ENCODE assay signal across 20 cellular contexts in the genomic region with DNA sequence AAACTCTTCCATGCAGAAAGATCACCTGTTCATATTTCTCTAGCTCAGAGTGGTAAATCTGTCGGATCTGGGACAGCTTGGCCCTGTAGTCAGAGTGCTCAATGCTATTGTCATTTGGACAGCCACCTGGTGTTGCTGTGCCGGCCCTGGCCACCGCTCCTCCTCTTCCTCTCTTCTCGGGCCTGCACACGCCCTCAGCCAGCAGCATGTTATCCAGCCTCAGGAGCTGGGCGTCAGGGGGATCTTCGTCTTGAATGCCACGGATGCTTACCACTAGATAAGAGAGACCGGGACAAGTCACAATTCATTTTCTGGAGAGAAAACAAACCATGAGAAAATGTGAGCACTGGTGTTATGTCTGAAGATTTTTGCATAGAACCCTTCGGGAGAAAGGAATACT. TPM values are rescaled to one million over a fixed set of nuclear protein-coding genes. Genes with fewer than 3 reads are reported as not detected.
DNase-seq lines count a peak whose midpoint lies in the region; ATAC-seq, FAIRE-seq and TF ChIP-seq lines count a peak whose summit lies in the region.
"Had no signal": no experiment of that assay in that cellular context is flagged by ENCODE, and none has a peak within 500 bp of the region (broad histone marks: within the 10 kb centered on the region; RNA-seq: fewer than 3 reads in every experiment).

No MANE protein-coding gene starts in this region.

- H3K4me3 ChIP-seq in HepG2 (replicated peaks in 1 of 3; ENCODE audit: insufficient read depth in 1 of 3, low read depth in 2 of 3, low read length in 3 of 3) = no peak overlapping the region
- H3K4me3 ChIP-seq in right lobe of liver = no peak overlapping the region
- H3K4me3 ChIP-seq in aorta (ENCODE audit: low read length in 2 of 2) = no peak overlapping the region
- H3K4me3 ChIP-seq: A549, BLaER1, GM23248, Peyer's patch had no signal

- no peaks in the 10 kb centered on the region for H3K27me3 Mint-ChIP-seq in central memory CD8-positive, alpha-beta T cell

- peak; percentile 34; the same call in 1 of the 3 replicates for ATAC-seq in HepG2
- ATAC-seq in right lobe of liver = no peak
- no peak for ATAC-seq in central memory CD8-positive, alpha-beta T cell (replicated peaks; ENCODE audit: extremely low read depth, poor library complexity, severe bottlenecking)
- ATAC-seq in aorta (ENCODE audit: low FRiP score) = no peak
- no peak for ATAC-seq in HG03175 (IDR thresholded peaks at IDR 0.05; ENCODE audit: unreplicated experiment)
- ATAC-seq: A549; CD8-positive, alpha-beta T cell; HCT116 had no signal

- CTCF ChIA-PET in HepG2 (lab: Yijun Ruan, JAX; ENCODE audit: low intra/inter-chr PET ratio, low total read pairs) = no interaction called here

- H3K9me3 Mint-ChIP-seq in central memory CD8-positive, alpha-beta T cell = no peaks in the 10 kb centered on the region
- H3K9me3 Mint-ChIP-seq: CD8-positive, alpha-beta T cell had no signal

- WGBS in HepG2 (ENCODE audit: low lambda C conversion rate) = 19% methylated on average over 8 of the region's 10 CpGs
- 34% methylated on average over 3 of the region's 10 CpGs for WGBS in right lobe of liver (ENCODE audit: insufficient coverage, low coverage, low lambda C conversion rate, missing lambda C conversion rate)
- WGBS in aorta, 2 donors = 84 to 86% methylated on average over 10 of the region's 10 CpGs

- no peak for TF ChIP-seq RAD21 in HepG2 (CRISPR knock-in tag; IDR thresholded peaks at IDR 0.05)

- POLR2A ChIA-PET in HepG2 (lab: Yijun Ruan, JAX) = no interaction called here

- TF ChIP-seq EP300 in HepG2 (IDR thresholded peaks at IDR 0.05; ENCODE audit: low read depth in 2 of 2, low read length in 2 of 2) (no peak), HepG2 (CRISPR knock-in tag; IDR thresholded peaks at IDR 0.05; ENCODE audit: borderline replicate concordance) (no peak)

- no peaks in the 10 kb centered on the region for H3K9me3 ChIP-seq in HepG2 (ENCODE audit: low read length)
- H3K9me3 ChIP-seq in right lobe of liver = no peaks in the 10 kb centered on the region
- no peaks in the 10 kb centered on the region for H3K9me3 ChIP-seq in aorta (ENCODE audit: control insufficient read depth, low read length)
- H3K9me3 ChIP-seq: A549, Peyer's patch had no signal

- FAIRE-seq in HepG2 (lab: Jason Lieb, UNC) = no peak
- FAIRE-seq: A549 had no signal

- TF ChIP-seq CTCF in HepG2 (CRISPR knock-in tag; IDR thresholded peaks at IDR 0.05) = no peak
- TF ChIP-seq CTCF in right lobe of liver (IDR thresholded peaks at IDR 0.05) = no peak

- H3K27me3 ChIP-seq in HepG2 (ENCODE audit: control insufficient read depth in 1 of 2, insufficient read depth in 2 of 2, low read length in 2 of 2) (peaks cover 0 to 3% of the 10 kb centered on the region in 2 experiments; a peak in 2 of 5 replicates), right lobe of liver (no peaks in the 10 kb centered on the region), aorta (ENCODE audit: control insufficient read depth in 1 of 2, insufficient read depth in 2 of 2, low read length in 1 of 2) (no peaks in the 10 kb centered on the region)
- H3K27me3 ChIP-seq: BLaER1, Peyer's patch had no signal

- no peak overlapping the region for H3K9ac ChIP-seq in HepG2 (ENCODE audit: insufficient read depth, low read depth, low read length)
- H3K9ac ChIP-seq: BLaER1, GM23248 had no signal

- DNase-seq in HepG2 (ENCODE audit: low spot score) = no peak
- no peak for DNase-seq in right lobe of liver
- no peak for DNase-seq in central memory CD8-positive, alpha-beta T cell (ENCODE audit: low spot score in 2 of 2)
- no peak for DNase-seq in aorta
- no peak for DNase-seq in stimulated activated CD4-positive, alpha-beta T cell treated with anti-CD3 and anti-CD28 coated beads, Interleukin-12 subunit alpha, Interleukin-12 subunit beta, amount 100 ng/mL, for 4 hours
- DNase-seq: Calu3; CD8-positive, alpha-beta T cell; GF-D8; GM23248; Kasumi-1; NCI-H1092 treated with DMSO at 0.1 percent for 48 hours; NCI-H2081; NCI-H446 treated with DMSO at 0.1 percent for 48 hours; NCI-H69; Peyer's patch; Right ventricle myocardium superior had no signal

- H3K27ac ChIP-seq in HepG2 (ENCODE audit: extremely low read length, insufficient read depth, low read length) (no peak overlapping the region), right lobe of liver (no peak overlapping the region), aorta (ENCODE audit: low read depth in 1 of 2, low read length in 2 of 2) (no peak overlapping the region)
- H3K27ac ChIP-seq: A549, BLaER1, GM23248, Peyer's patch had no signal

- H2AFZ ChIP-seq in HepG2 (ENCODE audit: low read length) = no peak overlapping the region
- H2AFZ ChIP-seq: GM23248 had no signal

- H4K20me1 ChIP-seq in HepG2 (ENCODE audit: insufficient read depth, low read length) = no peaks in the 10 kb centered on the region
- H4K20me1 ChIP-seq: BLaER1 had no signal

- intact Hi-C loops in HepG2 (cut with micrococcal nuclease; ENCODE audit: unreplicated experiment) (no loop called here), right lobe of liver (cut with DNase I) (no loop called here), aorta (cut with DNase I) (no loop called here)

- H3K36me3 ChIP-seq in HepG2 (replicated peaks in 1 of 2; ENCODE audit: control insufficient read depth in 1 of 2, insufficient read depth in 2 of 2, low read length in 2 of 2) (no peaks in the 10 kb centered on the region), right lobe of liver (no peaks in the 10 kb centered on the region), aorta (ENCODE audit: control insufficient read depth in 1 of 2, insufficient read depth in 2 of 2, low read length in 1 of 2) (no peaks in the 10 kb centered on the region)

- H3K4me1 ChIP-seq in HepG2 (ENCODE audit: insufficient read depth, low read length) (peaks cover 10% of the 10 kb centered on the region; the same call in 1 of the 2 replicates), right lobe of liver (no peaks in the 10 kb centered on the region), aorta (ENCODE audit: control insufficient read depth in 1 of 2, insufficient read depth in 2 of 2, low read length in 2 of 2) (no peaks in the 10 kb centered on the region)
- H3K4me1 ChIP-seq: A549, Peyer's patch had no signal

- peak overlapping the region; percentile 37 for H3K27ac Mint-ChIP-seq in central memory CD8-positive, alpha-beta T cell (ENCODE audit: low read depth)
- H3K27ac Mint-ChIP-seq: CD8-positive, alpha-beta T cell had no signal

- H3K79me2 ChIP-seq in HepG2 (ENCODE audit: insufficient read depth, low read length) = no peaks in the 10 kb centered on the region

- H3K36me3 Mint-ChIP-seq in central memory CD8-positive, alpha-beta T cell (ENCODE audit: insufficient read depth) = peaks cover 17% of the 10 kb centered on the region

- TF ChIP-seq POLR2A in HepG2 (IDR thresholded peaks at IDR 0.05; ENCODE audit: insufficient read depth in 1 of 2, low read depth in 2 of 2, low read length in 2 of 2) (no peak), right lobe of liver (IDR thresholded peaks at IDR 0.05) (no peak)

- BruUV-seq in HepG2 (replicated peaks; lab: Mats Ljungman, UMichigan) = no TSS peak

- H3K4me1 Mint-ChIP-seq in central memory CD8-positive, alpha-beta T cell = peaks cover 14% of the 10 kb centered on the region

- no peak overlapping the region for H3K4me2 ChIP-seq in HepG2 (ENCODE audit: low read depth, low read length)
- H3K4me2 ChIP-seq: A549, BLaER1 had no signal

- in situ Hi-C loops in HepG2 (cut with HindIII; ENCODE audit: extremely low pct_ligation_motif_present, low pct_unique_long_range_greater_than_20kb) = loop anchor here (25.0 kb wide), 1 partner anchor 992 kb away; a partner anchor contains a TSS

- H3K4me3 Mint-ChIP-seq in central memory CD8-positive, alpha-beta T cell = no peak overlapping the region
- H3K4me3 Mint-ChIP-seq: CD8-positive, alpha-beta T cell had no signal

RNA-seq across cellular contexts. Expression of a gene that starts 32.5 kb away (rescaled TPM):
- total RNA-seq in HepG2 (2016; rRNA removed; fragmentation: Illumina TruSeq; extraction: Trizol) = 0.09 TPM in 1 of 2 replicates, not detected in the other
- total RNA-seq in HepG2 (2016; cell fraction: cytosol; rRNA removed; fragmentation: Illumina TruSeq; extraction: Trizol; ENCODE audit: low read depth) = not detected in 2 replicates
- 0.15 TPM in 1 of 2 replicates, not detected in the other for total RNA-seq in HepG2 (2016; cell fraction: insoluble cytoplasmic fraction; rRNA removed; fragmentation: Illumina TruSeq; extraction: Trizol)
- total RNA-seq in HepG2 (2016; cell fraction: membrane; rRNA removed; fragmentation: Illumina TruSeq; extraction: Trizol) = not detected in 2 replicates
- total RNA-seq in HepG2 (2016; cell fraction: nucleus; rRNA removed; fragmentation: Illumina TruSeq; extraction: Trizol) = 0.16 and 0.19 TPM in 2 replicates
- 0.18 and 0.37 TPM in 2 replicates for polyA plus RNA-seq in HepG2 (2011; rRNA removed)
- 0.16 and 0.19 TPM in 2 replicates for polyA plus RNA-seq in HepG2 (2011; cell fraction: cytosol; rRNA removed)
- polyA plus RNA-seq in HepG2 (2011; cell fraction: nucleus; rRNA removed) = 0.66 and 0.74 TPM in 2 replicates
- 0.31 and 0.51 TPM in 2 replicates for polyA plus RNA-seq in HepG2 (2012)
- not detected in 2 replicates for polyA plus RNA-seq in HepG2 (2016; cell fraction: cytosol; fragmentation: Illumina TruSeq; extraction: Trizol; ENCODE audit: low read depth)
- polyA plus RNA-seq in HepG2 (2016; cell fraction: insoluble cytoplasmic fraction; fragmentation: Illumina TruSeq; extraction: Trizol; ENCODE audit: low read depth) = 0.05 and 0.12 TPM in 2 replicates
- polyA plus RNA-seq in HepG2 (2016; cell fraction: membrane; fragmentation: Illumina TruSeq; extraction: Trizol; ENCODE audit: low read depth) = not detected in 2 replicates
- polyA plus RNA-seq in HepG2 (2016; cell fraction: nucleus; fragmentation: Illumina TruSeq; extraction: Trizol; ENCODE audit: insufficient read depth, low read depth) = 0.35 and 0.44 TPM in 2 replicates
- 0.20 and 0.30 TPM in 2 replicates for polyA minus RNA-seq in HepG2 (2011; rRNA and poly(A)+ RNA removed; ENCODE audit: low replicate concordance)
- 0.26 and 0.30 TPM in 2 replicates for polyA minus RNA-seq in HepG2 (2011; cell fraction: cytosol; rRNA and poly(A)+ RNA removed)
- polyA minus RNA-seq in HepG2 (2011; cell fraction: nucleus; rRNA and poly(A)+ RNA removed) = 0.26 and 0.37 TPM in 2 replicates
- under 1 TPM in 4 of 6 experiments, not detected in 2; 0.05 to 0.33 (median 0.19) TPM for total RNA-seq in right lobe of liver
- 1 to 10 TPM in 1 of 2 donors, under 1 TPM in 1; 0.36 to 4.2 TPM for total RNA-seq in aorta
- polyA plus RNA-seq in aorta = under 1 TPM in 1 of 2 donors, not detected in 1; 0.13 TPM
- total RNA-seq: Peyer's patch had no signal

RNA-seq across cellular contexts. Expression of a gene that starts 41.9 kb away (rescaled TPM):
- total RNA-seq in HepG2 (2016; rRNA removed; fragmentation: Illumina TruSeq; extraction: Trizol) = 0.32 and 0.89 TPM in 2 replicates
- total RNA-seq in HepG2 (2016; cell fraction: cytosol; rRNA removed; fragmentation: Illumina TruSeq; extraction: Trizol; ENCODE audit: low read depth) = 0.30 and 0.44 TPM in 2 replicates
- 0.19 and 0.69 TPM in 2 replicates for total RNA-seq in HepG2 (2016; cell fraction: insoluble cytoplasmic fraction; rRNA removed; fragmentation: Illumina TruSeq; extraction: Trizol)
- 0.28 and 0.41 TPM in 2 replicates for total RNA-seq in HepG2 (2016; cell fraction: membrane; rRNA removed; fragmentation: Illumina TruSeq; extraction: Trizol)
- 1.1 and 1.4 TPM in 2 replicates for total RNA-seq in HepG2 (2016; cell fraction: nucleus; rRNA removed; fragmentation: Illumina TruSeq; extraction: Trizol)
- 4.0 TPM in 2 replicates for polyA plus RNA-seq in HepG2 (2011; rRNA removed)
- 0.47 and 1.4 TPM in 2 replicates for polyA plus RNA-seq in HepG2 (2011; cell fraction: cytosol; rRNA removed)
- polyA plus RNA-seq in HepG2 (2011; cell fraction: nucleus; rRNA removed) = 61.3 and 67.2 TPM in 2 replicates
- 5.6 and 8.4 TPM in 2 replicates for polyA plus RNA-seq in HepG2 (2012)
- polyA plus RNA-seq in HepG2 (2016; cell fraction: cytosol; fragmentation: Illumina TruSeq; extraction: Trizol; ENCODE audit: low read depth) = 0.37 TPM in 1 of 2 replicates, not detected in the other
- 0.09 TPM in 1 of 2 replicates, not detected in the other for polyA plus RNA-seq in HepG2 (2016; cell fraction: insoluble cytoplasmic fraction; fragmentation: Illumina TruSeq; extraction: Trizol; ENCODE audit: low read depth)
- not detected in 2 replicates for polyA plus RNA-seq in HepG2 (2016; cell fraction: membrane; fragmentation: Illumina TruSeq; extraction: Trizol; ENCODE audit: low read depth)
- polyA plus RNA-seq in HepG2 (2016; cell fraction: nucleus; fragmentation: Illumina TruSeq; extraction: Trizol; ENCODE audit: insufficient read depth, low read depth) = 9.8 and 10.6 TPM in 2 replicates
- 0.86 and 2.2 TPM in 2 replicates for polyA minus RNA-seq in HepG2 (2011; rRNA and poly(A)+ RNA removed; ENCODE audit: low replicate concordance)
- polyA minus RNA-seq in HepG2 (2011; cell fraction: cytosol; rRNA and poly(A)+ RNA removed) = 0.49 TPM in 1 of 2 replicates, not detected in the other
- 5.0 and 5.3 TPM in 2 replicates for polyA minus RNA-seq in HepG2 (2011; cell fraction: nucleus; rRNA and poly(A)+ RNA removed)
- 1 to 10 TPM in 4 of 6 experiments, under 1 TPM in 2; 0.31 to 4.2 (median 1.8) TPM for total RNA-seq in right lobe of liver
- total RNA-seq in aorta = 1 to 10 TPM; 3.8 to 7.2 TPM
- 10 to 100 TPM in 1 of 2 donors, under 1 TPM in 1; 0.75 to 60.1 TPM for polyA plus RNA-seq in aorta
- total RNA-seq: GM23248 had no signal

RNA-seq across cellular contexts. Expression of a gene that starts 47.9 kb away (rescaled TPM):
- total RNA-seq in HepG2 (2016; rRNA removed; fragmentation: Illumina TruSeq; extraction: Trizol) (not detected in 2 replicates), right lobe of liver (under 1 TPM in 1 of 6 experiments, not detected in 5; 0.87 TPM), aorta (1 to 10 TPM in 1 of 2 donors, under 1 TPM in 1; 0.65 to 1.4 TPM)
- total RNA-seq in HepG2 (2016; cell fraction: cytosol; rRNA removed; fragmentation: Illumina TruSeq; extraction: Trizol; ENCODE audit: low read depth) = not detected in 2 replicates
- total RNA-seq in HepG2 (2016; cell fraction: insoluble cytoplasmic fraction; rRNA removed; fragmentation: Illumina TruSeq; extraction: Trizol) = not detected in 2 replicates
- not detected in 2 replicates for total RNA-seq in HepG2 (2016; cell fraction: membrane; rRNA removed; fragmentation: Illumina TruSeq; extraction: Trizol)
- total RNA-seq in HepG2 (2016; cell fraction: nucleus; rRNA removed; fragmentation: Illumina TruSeq; extraction: Trizol) = not detected in 2 replicates
- polyA plus RNA-seq in HepG2 (2011; rRNA removed) (not detected in 2 replicates), aorta (1 to 10 TPM in 1 of 2 donors, not detected in 1; 1.5 TPM)
- not detected in 2 replicates for polyA plus RNA-seq in HepG2 (2011; cell fraction: cytosol; rRNA removed)
- polyA plus RNA-seq in HepG2 (2011; cell fraction: nucleus; rRNA removed) = not detected in 2 replicates
- polyA plus RNA-seq in HepG2 (2012) = not detected in 2 replicates
- not detected in 2 replicates for polyA plus RNA-seq in HepG2 (2016; cell fraction: cytosol; fragmentation: Illumina TruSeq; extraction: Trizol; ENCODE audit: low read depth)
- not detected in 2 replicates for polyA plus RNA-seq in HepG2 (2016; cell fraction: insoluble cytoplasmic fraction; fragmentation: Illumina TruSeq; extraction: Trizol; ENCODE audit: low read depth)
- polyA plus RNA-seq in HepG2 (2016; cell fraction: membrane; fragmentation: Illumina TruSeq; extraction: Trizol; ENCODE audit: low read depth) = not detected in 2 replicates
- not detected in 2 replicates for polyA plus RNA-seq in HepG2 (2016; cell fraction: nucleus; fragmentation: Illumina TruSeq; extraction: Trizol; ENCODE audit: insufficient read depth, low read depth)
- polyA minus RNA-seq in HepG2 (2011; rRNA and poly(A)+ RNA removed; ENCODE audit: low replicate concordance) = 2.6 TPM in 1 of 2 replicates, not detected in the other
- not detected in 2 replicates for polyA minus RNA-seq in HepG2 (2011; cell fraction: cytosol; rRNA and poly(A)+ RNA removed)
- polyA minus RNA-seq in HepG2 (2011; cell fraction: nucleus; rRNA and poly(A)+ RNA removed) = not detected in 2 replicates
- total RNA-seq: Right ventricle myocardium superior had no signal

RNA-seq across cellular contexts. Expression of a gene that starts 54.5 kb away (rescaled TPM):
- total RNA-seq in HepG2 (2016; rRNA removed; fragmentation: Illumina TruSeq; extraction: Trizol) = 278 and 337 TPM in 2 replicates
- 98.4 and 99.8 TPM in 2 replicates for total RNA-seq in HepG2 (2016; cell fraction: cytosol; rRNA removed; fragmentation: Illumina TruSeq; extraction: Trizol; ENCODE audit: low read depth)
- total RNA-seq in HepG2 (2016; cell fraction: insoluble cytoplasmic fraction; rRNA removed; fragmentation: Illumina TruSeq; extraction: Trizol) = 323 and 362 TPM in 2 replicates
- 84.6 and 89.0 TPM in 2 replicates for total RNA-seq in HepG2 (2016; cell fraction: membrane; rRNA removed; fragmentation: Illumina TruSeq; extraction: Trizol)
- 193 and 208 TPM in 2 replicates for total RNA-seq in HepG2 (2016; cell fraction: nucleus; rRNA removed; fragmentation: Illumina TruSeq; extraction: Trizol)
- polyA plus RNA-seq in HepG2 (2011; rRNA removed) = 366 and 368 TPM in 2 replicates
- polyA plus RNA-seq in HepG2 (2011; cell fraction: cytosol; rRNA removed) = 715 and 846 TPM in 2 replicates
- 199 and 226 TPM in 2 replicates for polyA plus RNA-seq in HepG2 (2011; cell fraction: nucleus; rRNA removed)
- 207 and 262 TPM in 2 replicates for polyA plus RNA-seq in HepG2 (2012)
- polyA plus RNA-seq in HepG2 (2016; cell fraction: cytosol; fragmentation: Illumina TruSeq; extraction: Trizol; ENCODE audit: low read depth) = 72.4 and 85.3 TPM in 2 replicates
- polyA plus RNA-seq in HepG2 (2016; cell fraction: insoluble cytoplasmic fraction; fragmentation: Illumina TruSeq; extraction: Trizol; ENCODE audit: low read depth) = 186 TPM in 2 replicates
- 52.4 and 56.3 TPM in 2 replicates for polyA plus RNA-seq in HepG2 (2016; cell fraction: membrane; fragmentation: Illumina TruSeq; extraction: Trizol; ENCODE audit: low read depth)
- polyA plus RNA-seq in HepG2 (2016; cell fraction: nucleus; fragmentation: Illumina TruSeq; extraction: Trizol; ENCODE audit: insufficient read depth, low read depth) = 235 and 237 TPM in 2 replicates
- polyA minus RNA-seq in HepG2 (2011; rRNA and poly(A)+ RNA removed; ENCODE audit: low replicate concordance) = 73.2 and 83.5 TPM in 2 replicates
- 58.6 and 70.0 TPM in 2 replicates for polyA minus RNA-seq in HepG2 (2011; cell fraction: cytosol; rRNA and poly(A)+ RNA removed)
- 42.1 and 44.4 TPM in 2 replicates for polyA minus RNA-seq in HepG2 (2011; cell fraction: nucleus; rRNA and poly(A)+ RNA removed)
- 100 to 1,000 TPM in 4 of 6 experiments, 10 to 100 TPM in 2; 20.8 to 202 (median 154) TPM for total RNA-seq in right lobe of liver
- 100 to 1,000 TPM; 183 to 208 TPM for total RNA-seq in aorta
- polyA plus RNA-seq in aorta = 100 to 1,000 TPM; 249 to 307 TPM

RNA-seq across cellular contexts. Expression of a gene that starts 55.2 kb away (rescaled TPM):
- total RNA-seq in HepG2 (2016; rRNA removed; fragmentation: Illumina TruSeq; extraction: Trizol) (0.71 and 0.86 TPM in 2 replicates), right lobe of liver (1 to 10 TPM in 4 of 6 experiments, under 1 TPM in 2; 0.53 to 2.9 (median 1.1) TPM), aorta (1 to 10 TPM in 1 of 2 donors, under 1 TPM in 1; 0.84 to 1.2 TPM)
- 0.35 and 0.40 TPM in 2 replicates for total RNA-seq in HepG2 (2016; cell fraction: cytosol; rRNA removed; fragmentation: Illumina TruSeq; extraction: Trizol; ENCODE audit: low read depth)
- 0.65 and 0.85 TPM in 2 replicates for total RNA-seq in HepG2 (2016; cell fraction: insoluble cytoplasmic fraction; rRNA removed; fragmentation: Illumina TruSeq; extraction: Trizol)
- 0.83 and 1.3 TPM in 2 replicates for total RNA-seq in HepG2 (2016; cell fraction: membrane; rRNA removed; fragmentation: Illumina TruSeq; extraction: Trizol)
- 0.50 and 1.3 TPM in 2 replicates for total RNA-seq in HepG2 (2016; cell fraction: nucleus; rRNA removed; fragmentation: Illumina TruSeq; extraction: Trizol)
- polyA plus RNA-seq in HepG2 (2011; rRNA removed) (1.2 and 2.0 TPM in 2 replicates), aorta (1 to 10 TPM in 1 of 2 donors, under 1 TPM in 1; 0.50 to 1.3 TPM)
- 1.4 and 2.8 TPM in 2 replicates for polyA plus RNA-seq in HepG2 (2011; cell fraction: cytosol; rRNA removed)
- polyA plus RNA-seq in HepG2 (2011; cell fraction: nucleus; rRNA removed) = 6.3 and 8.3 TPM in 2 replicates
- 0.81 and 1.2 TPM in 2 replicates for polyA plus RNA-seq in HepG2 (2012)
- polyA plus RNA-seq in HepG2 (2016; cell fraction: cytosol; fragmentation: Illumina TruSeq; extraction: Trizol; ENCODE audit: low read depth) = 0.16 and 0.19 TPM in 2 replicates
- polyA plus RNA-seq in HepG2 (2016; cell fraction: insoluble cytoplasmic fraction; fragmentation: Illumina TruSeq; extraction: Trizol; ENCODE audit: low read depth) = 1.1 and 1.7 TPM in 2 replicates
- polyA plus RNA-seq in HepG2 (2016; cell fraction: membrane; fragmentation: Illumina TruSeq; extraction: Trizol; ENCODE audit: low read depth) = 0.68 and 0.82 TPM in 2 replicates
- polyA plus RNA-seq in HepG2 (2016; cell fraction: nucleus; fragmentation: Illumina TruSeq; extraction: Trizol; ENCODE audit: insufficient read depth, low read depth) = 1.3 and 2.4 TPM in 2 replicates
- 2.0 and 5.3 TPM in 2 replicates for polyA minus RNA-seq in HepG2 (2011; rRNA and poly(A)+ RNA removed; ENCODE audit: low replicate concordance)
- 1.3 and 1.5 TPM in 2 replicates for polyA minus RNA-seq in HepG2 (2011; cell fraction: cytosol; rRNA and poly(A)+ RNA removed)
- 1.9 and 3.7 TPM in 2 replicates for polyA minus RNA-seq in HepG2 (2011; cell fraction: nucleus; rRNA and poly(A)+ RNA removed)
